Comparison of ENCODE assay signal across 14 cellular contexts in genomic region chr14:105142651-105143450, GRCh38. TPM values are rescaled to one million over a fixed set of nuclear protein-coding genes. Genes with fewer than 3 reads are reported as not detected.
DNase-seq lines count a peak whose midpoint lies in the region; ATAC-seq and TF ChIP-seq lines count a peak whose summit lies in the region.
"Had no signal": no experiment of that assay in that cellular context is flagged by ENCODE, and none has a peak within 500 bp of the region (broad histone marks: within the 10 kb centered on the region; RNA-seq: fewer than 3 reads in every experiment).

No MANE protein-coding gene starts in this region.

- no peak overlapping the region for H2AK5ac ChIP-seq in H9 (ENCODE audit: insufficient read length, low read length)

- H3K4me3 ChIP-seq in endodermal cell (ENCODE audit: low read length) (no peak overlapping the region), spleen (no peak overlapping the region)
- H3K4me3 ChIP-seq: A549 had no signal

- no peak overlapping the region for H3T11ph ChIP-seq in H9 (ENCODE audit: low read length)

- H2BK120ac ChIP-seq in H9 (ENCODE audit: low read depth, low read length, poor library complexity, severe bottlenecking) = no peak overlapping the region

- no peaks in the 10 kb centered on the region for H3K36me3 ChIP-seq in endodermal cell (ENCODE audit: control insufficient read depth, insufficient read depth, low read length)
- peaks cover 0 to under 1% (median 0%) of the 10 kb centered on the region in 6 donors for H3K36me3 ChIP-seq in spleen

- H3K27ac Mint-ChIP-seq in H9 = no peak overlapping the region
- no peak overlapping the region for H3K27ac Mint-ChIP-seq in endodermal cell
- no peak overlapping the region for H3K27ac Mint-ChIP-seq in osteocyte (ENCODE audit: unreplicated experiment)

- no peak overlapping the region for H3K56ac ChIP-seq in H9 (ENCODE audit: insufficient read length, low read depth, low read length)

- H3K79me2 ChIP-seq in H9 (ENCODE audit: insufficient read depth, low read length) = no peaks in the 10 kb centered on the region

- TF ChIP-seq CTCF in H9 (conservative IDR thresholded peaks at IDR 0.05) (no peak), endodermal cell (conservative IDR thresholded peaks at IDR 0.05) (no peak), spleen (IDR thresholded peaks at IDR 0.05 in 8 of 11, conservative IDR thresholded peaks at IDR 0.05 in 3 of 11) (no peak), osteocyte (IDR thresholded peaks at IDR 0.05) (no peak)

- H2BK12ac ChIP-seq in H9 (ENCODE audit: insufficient read length, low read depth, low read length) = no peak overlapping the region

- H3K9me3 ChIP-seq in H9 (ENCODE audit: control insufficient read depth, low read depth, low read length) (no peaks in the 10 kb centered on the region), endodermal cell (ENCODE audit: control insufficient read depth, low read length) (peaks cover 7% of the 10 kb centered on the region), spleen (peaks cover 0 to 31% (median 22%) of the 10 kb centered on the region in 8 donors)

- no peak overlapping the region for H2AFZ ChIP-seq in H9 (ENCODE audit: low read length)

- no peak overlapping the region for H2BK5ac ChIP-seq in H9 (ENCODE audit: insufficient read length, low read length)

- no peak overlapping the region for H3K14ac ChIP-seq in H9 (ENCODE audit: insufficient read depth, low read length)

- H3K36me3 Mint-ChIP-seq in H9 (ENCODE audit: insufficient read depth in 1 of 3, low read depth in 3 of 3) = peaks cover 0 to 19% (median 10%) of the 10 kb centered on the region in 3 experiments; a peak in 4 of 7 replicates
- H3K36me3 Mint-ChIP-seq in endodermal cell (ENCODE audit: low read depth) = peaks cover 18% of the 10 kb centered on the region
- H3K36me3 Mint-ChIP-seq in osteocyte (ENCODE audit: unreplicated experiment) = peaks cover 4% of the 10 kb centered on the region
- H3K36me3 Mint-ChIP-seq: CD4-positive, CD25-positive, alpha-beta regulatory T cell had no signal

- H3K4me3 Mint-ChIP-seq in H9 (no peak overlapping the region), endodermal cell (no peak overlapping the region), osteocyte (ENCODE audit: unreplicated experiment) (no peak overlapping the region)
- H3K4me3 Mint-ChIP-seq: CD4-positive, CD25-positive, alpha-beta regulatory T cell had no signal

- H3K4me1 ChIP-seq in H9 (ENCODE audit: insufficient read depth, low read length) (no peaks in the 10 kb centered on the region), endodermal cell (ENCODE audit: control insufficient read depth, insufficient read depth, low read length) (no peaks in the 10 kb centered on the region), spleen (no peaks in the 10 kb centered on the region)
- H3K4me1 ChIP-seq: A549 had no signal

- H3K27ac ChIP-seq in H9 (ENCODE audit: insufficient read length, low read depth, low read length) (no peak overlapping the region), endodermal cell (ENCODE audit: low read depth, low read length) (no peak overlapping the region), spleen (no peak overlapping the region)
- H3K27ac ChIP-seq: A549 had no signal

- H3K27me3 Mint-ChIP-seq in H9 (ENCODE audit: low read depth) (no peaks in the 10 kb centered on the region; the same call in 1 of the 2 replicates), endodermal cell (ENCODE audit: insufficient read depth) (no peaks in the 10 kb centered on the region), osteocyte (ENCODE audit: unreplicated experiment) (no peaks in the 10 kb centered on the region)
- H3K27me3 Mint-ChIP-seq: CD4-positive, CD25-positive, alpha-beta regulatory T cell had no signal

- TF ChIP-seq POLR2A in spleen (IDR thresholded peaks at IDR 0.05) = no peak

- no peaks in the 10 kb centered on the region for H3K27me3 ChIP-seq in H9 (ENCODE audit: insufficient read depth, low read length)
- H3K27me3 ChIP-seq in endodermal cell (ENCODE audit: control insufficient read depth, insufficient read depth, low read length, poor library complexity, severe bottlenecking) = no peaks in the 10 kb centered on the region
- H3K27me3 ChIP-seq in spleen (replicated peaks in 1 of 7) = peaks cover 0 to 3% (median 0%) of the 10 kb centered on the region in 7 donors

- H3K79me1 ChIP-seq in H9 (ENCODE audit: insufficient read depth, low read depth, low read length, poor library complexity, severe bottlenecking) = no peaks in the 10 kb centered on the region

- H4K8ac ChIP-seq in H9 (replicated peaks; ENCODE audit: insufficient read length, low read depth, low read length) = no peak overlapping the region

- no peaks in the 10 kb centered on the region for H4K20me1 ChIP-seq in H9 (ENCODE audit: control insufficient read depth, insufficient read depth, insufficient read length)

- WGBS in H9 (ENCODE audit: extremely low coverage, insufficient read length, low lambda C conversion rate) = no CpG with 5 or more reads among the region's 60 CpGs
- WGBS in endodermal cell (ENCODE audit: insufficient coverage in 1 of 2, insufficient read length in 1 of 2), 2 experiments = 95 to 97% methylated on average over 34 to 60 of the region's 60 CpGs
- 94 to 97% (median 96%) methylated on average over 56 to 60 of the region's 60 CpGs for WGBS in spleen, 5 donors

- ATAC-seq in Right ventricle myocardium inferior (no peak), GM19324 (IDR thresholded peaks at IDR 0.05; ENCODE audit: low FRiP score, unreplicated experiment) (no peak)
- ATAC-seq: A549 had no signal

- H3K9me3 Mint-ChIP-seq in H9 (peaks cover 7 to 17% of the 10 kb centered on the region in 2 experiments), endodermal cell (peaks cover 16% of the 10 kb centered on the region), osteocyte (ENCODE audit: unreplicated experiment) (peaks cover 4% of the 10 kb centered on the region)

- H3K4me1 Mint-ChIP-seq in H9 = no peaks in the 10 kb centered on the region
- H3K4me1 Mint-ChIP-seq in endodermal cell = no peaks in the 10 kb centered on the region
- no peaks in the 10 kb centered on the region for H3K4me1 Mint-ChIP-seq in osteocyte (ENCODE audit: unreplicated experiment)
- H3K4me1 Mint-ChIP-seq: CD4-positive, CD25-positive, alpha-beta regulatory T cell had no signal

- no peak overlapping the region for H2BK15ac ChIP-seq in H9 (ENCODE audit: low read depth, low read length)

- DNase-seq in Right ventricle myocardium inferior (ENCODE audit: missing footprints) (peak; percentile 58), cardiac septum (ENCODE audit: low spot score) (no peak), H9 (peak; percentile 19), endodermal cell (peak; percentile 32), spleen (peak; percentile 63), osteocyte (ENCODE audit: extremely low spot score, unreplicated experiment) (no peak)
- DNase-seq: Calu3; CD4-positive, CD25-positive, alpha-beta regulatory T cell; Kasumi-1; NCI-H1417 treated with DMSO at 0.1 percent for 48 hours; NCI-H2029; NCI-H524 had no signal

- no peak overlapping the region for H3K23ac ChIP-seq in H9 (ENCODE audit: insufficient read length, low read depth, low read length)

- no peaks in the 10 kb centered on the region for H3K23me2 ChIP-seq in H9 (ENCODE audit: insufficient read length, low read depth, low read length, poor library complexity, severe bottlenecking)

- no peak overlapping the region for H3K4ac ChIP-seq in H9 (ENCODE audit: low read depth, low read length)

- no peak overlapping the region for H3K18ac ChIP-seq in H9 (ENCODE audit: insufficient read length, low read depth, low read length)

- H4K91ac ChIP-seq in H9 (ENCODE audit: insufficient read length, low read depth, low read length) = no peak overlapping the region

- no peak overlapping the region for H4K5ac ChIP-seq in H9 (ENCODE audit: insufficient read length, low read depth, low read length)

- H2BK20ac ChIP-seq in H9 (ENCODE audit: low read depth, low read length, poor library complexity, severe bottlenecking) = no peak overlapping the region

- H3K9ac ChIP-seq in H9 (ENCODE audit: extremely low read depth, insufficient read length, low read length) = no peak overlapping the region
- H3K9ac ChIP-seq in endodermal cell (ENCODE audit: extremely low read depth, low read length, poor library complexity, severe bottlenecking) = no peak overlapping the region

- no peak overlapping the region for H3K4me2 ChIP-seq in H9 (ENCODE audit: insufficient read depth, insufficient read length, low read length)
- H3K4me2 ChIP-seq: A549 had no signal

- intact Hi-C loops in Right ventricle myocardium inferior (cut with DNase I) (no loop called here), cardiac septum (cut with DNase I) (no loop called here), spleen (cut with DNase I; ENCODE audit: low total_unique reads) (no loop called here)

RNA-seq across cellular contexts. Expression of gene JAG2, which starts 25.7 kb away (rescaled TPM):
- 34.6 TPM for total RNA-seq in Right ventricle myocardium inferior
- total RNA-seq in cardiac septum = 36.7 TPM
- 11.3 and 11.4 TPM in 2 replicates for total RNA-seq in H9 (2021)
- 1 to 10 TPM; 6.4 TPM for total RNA-seq in endodermal cell
- 9.1 TPM for polyA plus RNA-seq in endodermal cell (2013, experiment 1 of 2)
- 5.2 TPM for polyA plus RNA-seq in endodermal cell (2013, experiment 2 of 2)
- total RNA-seq in spleen = 10 to 100 TPM in 1 of 7 donors, 1 to 10 TPM in 6; 3.0 to 10.8 (median 6.0) TPM
- polyA plus RNA-seq in spleen = 10 to 100 TPM in 1 of 3 donors, 1 to 10 TPM in 2; 6.1 to 14.3 (median 6.6) TPM
- total RNA-seq in osteocyte = 5.7 and 7.5 TPM in 2 replicates

RNA-seq across cellular contexts. Expression of gene NUDT14, which starts 38.3 kb away (rescaled TPM):
- total RNA-seq in Right ventricle myocardium inferior (33.9 TPM), cardiac septum (27.1 TPM), H9 (2021) (39.0 and 41.1 TPM in 2 replicates), endodermal cell (10 to 100 TPM; 43.4 to 59.5 TPM), spleen (10 to 100 TPM; 10.1 to 31.1 (median 25.3) TPM), osteocyte (38.4 and 39.1 TPM in 2 replicates)
- polyA plus RNA-seq in endodermal cell (2013, experiment 1 of 2) = 20.9 TPM
- polyA plus RNA-seq in endodermal cell (2013, experiment 2 of 2) = 20.4 TPM
- 10 to 100 TPM; 17.7 to 25.4 (median 17.7) TPM for polyA plus RNA-seq in spleen

Comparison
In these comparisons a context has a peak if more than half of its experiments do, and no peak if none do; other contexts are left out.
1. DNase-seq: peak in Right ventricle myocardium inferior (single experiment), H9 (single experiment), endodermal cell (single experiment) and spleen (single experiment); none in cardiac septum (single experiment) and osteocyte (single experiment).